In genomic region chr11:30322826-30323710, GRCh38 we compare ENCODE assay signal across 8 cellular contexts. TPM values are rescaled to one million over a fixed set of nuclear protein-coding genes. Genes with fewer than 3 reads are reported as not detected.
A peak's percentile ranks its signal among the peaks of the same experiment; 100 is the strongest.
DNase-seq lines count a peak whose midpoint lies in the region; TF ChIP-seq lines count a peak whose summit lies in the region.

ARL14EP (plus strand) TSS chr11:30323104; CDS start chr11:30330949, 7,845 bp downstream.

- peak; percentile 95 for DNase-seq in ELR (ENCODE audit: low read depth)
- DNase-seq in H9: peak; percentile 96
- peak; percentile 89 for DNase-seq in MG63
- DNase-seq in SIG-M5 (lab: John Stamatoyannopoulos, UW): peak; percentile 72
- DNase-seq in activated gamma-delta T cell (lab: John Stamatoyannopoulos, UW): peak; percentile 79
- DNase-seq in fibroblast of the conjunctiva (ENCODE audit: low read depth): peak; percentile 94
- DNase-seq in stomach: peak; percentile 93

- no peak within 1 kb of the TSS for H2BK15ac ChIP-seq in H9 (ENCODE audit: low read depth, low read length)

- no peaks in the 10 kb centered on the region for H3K9me2 ChIP-seq in neural cell (ENCODE audit: insufficient read depth, low read length)

- H3K36me3 ChIP-seq in MG63: no peaks in the 10 kb centered on the region; the same call in 1 of the 2 replicates
- H3K36me3 ChIP-seq in neural cell (ENCODE audit: insufficient read depth, low read length): no peaks in the 10 kb centered on the region
- H3K36me3 ChIP-seq in stomach: no peaks in the 10 kb centered on the region

- H3T11ph ChIP-seq in H9 (ENCODE audit: low read length): no peak within 1 kb of the TSS

- no peak within 1 kb of the TSS for H3K23ac ChIP-seq in H9 (ENCODE audit: insufficient read length, low read depth, low read length)

- H2BK5ac ChIP-seq in H9 (ENCODE audit: insufficient read length, low read length): no peak within 1 kb of the TSS

- H3K9me3 Mint-ChIP-seq in H9: no peaks in the 10 kb centered on the region

- no peak within 1 kb of the TSS for H4K5ac ChIP-seq in H9 (ENCODE audit: insufficient read length, low read depth, low read length)

- H4K20me1 ChIP-seq in H9 (ENCODE audit: control insufficient read depth, insufficient read depth, insufficient read length): no peaks in the 10 kb centered on the region
- no peaks in the 10 kb centered on the region for H4K20me1 ChIP-seq in neural cell (ENCODE audit: insufficient read depth)

- peaks cover 4% of the 10 kb centered on the region for H3K23me2 ChIP-seq in H9 (ENCODE audit: insufficient read length, low read depth, low read length, poor library complexity, severe bottlenecking)

- H3K4me1 Mint-ChIP-seq in H9: peaks cover 15 to 18% of the 10 kb centered on the region in 2 experiments

- H2BK12ac ChIP-seq in H9 (ENCODE audit: insufficient read length, low read depth, low read length): no peak within 1 kb of the TSS

- intact Hi-C loops in stomach (cut with DNase I; ENCODE audit: low total_unique reads): no loop called here

- H3K14ac ChIP-seq in H9 (ENCODE audit: insufficient read depth, low read length): peak within 1 kb of the TSS; percentile 90; the same call in 1 of the 2 replicates

- TF ChIP-seq CTCF in H9 (conservative IDR thresholded peaks at IDR 0.05) (no peak), neural cell (IDR thresholded peaks at IDR 0.05; ENCODE audit: poor library complexity, severe bottlenecking) (no peak), stomach (IDR thresholded peaks at IDR 0.05) (no peak)

- no peak within 1 kb of the TSS for H4K8ac ChIP-seq in H9 (replicated peaks; ENCODE audit: insufficient read length, low read depth, low read length)

- H3K27me3 ChIP-seq in H9 (ENCODE audit: insufficient read depth, low read length) (no peaks in the 10 kb centered on the region), MG63 (no peaks in the 10 kb centered on the region), neural cell (ENCODE audit: insufficient read depth, low read depth, low read length) (no peaks in the 10 kb centered on the region), stomach (no peaks in the 10 kb centered on the region)

- TF ChIP-seq POLR2A in stomach (IDR thresholded peaks at IDR 0.05): peak in 1 of 4 donors; percentile 69

- WGBS in H9 (ENCODE audit: extremely low coverage, insufficient read length, low lambda C conversion rate): no CpG with 5 or more reads among the region's 51 CpGs
- 0 to 1% (median 0%) methylated on average over 48 to 51 of the region's 51 CpGs for WGBS in stomach, 5 donors

- no peak within 1 kb of the TSS for H2AK5ac ChIP-seq in H9 (ENCODE audit: insufficient read length, low read length)

- no peaks in the 10 kb centered on the region; the same call in 1 of the 2 replicates for H3K4me1 ChIP-seq in H9 (ENCODE audit: insufficient read depth, low read length)
- H3K4me1 ChIP-seq in stomach: peaks cover 5 to 51% (median 29%) of the 10 kb centered on the region in 4 donors

- H3K4me2 ChIP-seq in H9 (ENCODE audit: insufficient read depth, insufficient read length, low read length) (peak within 1 kb of the TSS; percentile 72), neural cell (ENCODE audit: low read length) (peak within 1 kb of the TSS; percentile 98)

- no peaks in the 10 kb centered on the region for H3K9me3 ChIP-seq in H9 (ENCODE audit: control insufficient read depth, low read depth, low read length)
- no peaks in the 10 kb centered on the region for H3K9me3 ChIP-seq in MG63
- H3K9me3 ChIP-seq in neural cell (ENCODE audit: low read length): no peaks in the 10 kb centered on the region
- H3K9me3 ChIP-seq in stomach: no peaks in the 10 kb centered on the region

- peak within 1 kb of the TSS; percentile 74 for H3K4me3 ChIP-seq in MG63
- H3K4me3 ChIP-seq in neural cell (ENCODE audit: low read length): peak within 1 kb of the TSS; percentile 73
- peak within 1 kb of the TSS; percentile 55 to 70 (median 62) for H3K4me3 ChIP-seq in stomach

- no peaks in the 10 kb centered on the region for H3F3A ChIP-seq in neural cell (ENCODE audit: insufficient read depth, low read length, poor library complexity, severe bottlenecking)

- no peak within 1 kb of the TSS for H2BK20ac ChIP-seq in H9 (ENCODE audit: low read depth, low read length, poor library complexity, severe bottlenecking)

- H3K27ac ChIP-seq in H9 (ENCODE audit: insufficient read length, low read depth, low read length): no peak within 1 kb of the TSS
- peak within 1 kb of the TSS; percentile 81 for H3K27ac ChIP-seq in neural cell (ENCODE audit: low read length)
- H3K27ac ChIP-seq in stomach: peak within 1 kb of the TSS; percentile 76 to 89 (median 88)

- no peak within 1 kb of the TSS for H3K56ac ChIP-seq in H9 (ENCODE audit: insufficient read length, low read depth, low read length)

- no peaks in the 10 kb centered on the region for H3K79me1 ChIP-seq in H9 (ENCODE audit: insufficient read depth, low read depth, low read length, poor library complexity, severe bottlenecking)

- peak; percentile 46 for TF ChIP-seq RAD21 in neural cell (conservative IDR thresholded peaks at IDR 0.05)

- peak within 1 kb of the TSS; percentile 97 to 98 for H3K4me3 Mint-ChIP-seq in H9

- H3K4ac ChIP-seq in H9 (ENCODE audit: low read depth, low read length): no peak within 1 kb of the TSS

- peaks cover 11% of the 10 kb centered on the region; the same call in 1 of the 2 replicates for H3K79me2 ChIP-seq in H9 (ENCODE audit: insufficient read depth, low read length)
- H3K79me2 ChIP-seq in neural cell (replicated peaks; ENCODE audit: insufficient read depth, low read length): peaks cover 45% of the 10 kb centered on the region

- TF ChIP-seq EP300 in neural cell (conservative IDR thresholded peaks at IDR 0.05; ENCODE audit: poor library complexity, severe bottlenecking) (peak; percentile 60), stomach (IDR thresholded peaks at IDR 0.05) (no peak)

- H3K9ac ChIP-seq in H9 (ENCODE audit: extremely low read depth, insufficient read length, low read length) (peak within 1 kb of the TSS; percentile 80), neural cell (ENCODE audit: low read length) (peak within 1 kb of the TSS; percentile 85)

- peak within 1 kb of the TSS; percentile 94 to 99 (median 98) for H3K27ac Mint-ChIP-seq in H9

- no peak within 1 kb of the TSS for H4K91ac ChIP-seq in H9 (ENCODE audit: insufficient read length, low read depth, low read length)

- H3K18ac ChIP-seq in H9 (ENCODE audit: insufficient read length, low read depth, low read length): peak within 1 kb of the TSS; percentile 83

- peaks cover 28% of the 10 kb centered on the region for H3K27me3 Mint-ChIP-seq in H9 (ENCODE audit: low read depth)

- peaks cover 0 to 2% (median 1%) of the 10 kb centered on the region in 3 experiments; a peak in 3 of 7 replicates for H3K36me3 Mint-ChIP-seq in H9 (ENCODE audit: insufficient read depth in 1 of 3, low read depth in 3 of 3)

- H2AFZ ChIP-seq in H9 (ENCODE audit: low read length): peak within 1 kb of the TSS; percentile 92
- peak within 1 kb of the TSS; percentile 62 for H2AFZ ChIP-seq in neural cell (ENCODE audit: low read depth, low read length)

- no peak within 1 kb of the TSS for H2BK120ac ChIP-seq in H9 (ENCODE audit: low read depth, low read length, poor library complexity, severe bottlenecking)

TF ChIP-seq in neural cell, 6 proteins besides CTCF, POLR2A, EP300 and RAD21:
- TF ChIP-seq MXI1 (conservative IDR thresholded peaks at IDR 0.05; ENCODE audit: poor library complexity, severe bottlenecking) (peak; percentile 89), SMC3 (conservative IDR thresholded peaks at IDR 0.05; ENCODE audit: poor library complexity) (peak; percentile 54), POLR2AphosphoS5 (IDR thresholded peaks at IDR 0.05) (peak; percentile 97), TAF1 (IDR thresholded peaks at IDR 0.05; ENCODE audit: low read depth) (peak; percentile 49), REST (IDR thresholded peaks at IDR 0.05; ENCODE audit: borderline replicate concordance) (peak; percentile 76), EZH2 (IDR thresholded peaks at IDR 0.05; ENCODE audit: borderline replicate concordance, insufficient read depth, low read length, poor library complexity, severe bottlenecking) (no peak)

RNA-seq across cellular contexts. Expression of gene ARL14EP, which starts in this region (rescaled TPM):
- 19.9 and 20.9 TPM in 2 replicates for total RNA-seq in H9 (2021)
- 10.7 and 20.3 TPM in 2 replicates for total RNA-seq in MG63 (2014; rRNA removed; shearing (Covaris generic); ENCODE audit: low replicate concordance)
- polyA plus RNA-seq in neural cell: 44.5 and 49.5 TPM in 2 replicates
- polyA minus RNA-seq in neural cell: 67.2 and 70.7 TPM in 2 replicates
- total RNA-seq in stomach: 10 to 100 TPM in 4 of 5 donors, 1 to 10 TPM in 1; 1.2 to 47.7 (median 16.9) TPM
- polyA plus RNA-seq in stomach: 10 to 100 TPM; 10.3 to 18.5 (median 11.0) TPM
